23 cellular contexts compared by ENCODE assay signal in genomic region chr9:85237478-85237877, GRCh38.
"Had no signal": no experiment of that assay in that cellular context is flagged by ENCODE, and none has a peak within 500 bp of the region (broad histone marks: within the 10 kb centered on the region; RNA-seq: fewer than 3 reads in every experiment).

No MANE protein-coding gene starts in this region.

- H3K27ac ChIP-seq: left lung, lower lobe of right lung, pancreas, prostate gland, skin epidermis, spleen, tibial nerve, uterus had no signal

- DNase-seq: immature natural killer cell; kidney; left colon; left lung; lower lobe of right lung; mammary epithelial cell; mesenchymal stem cell; naive thymus-derived CD8-positive, alpha-beta T cell; nucleus accumbens; pancreas; posterior cingulate gyrus; retina; right cardiac atrium; spleen; stimulated activated CD4-positive, alpha-beta T cell treated with anti-CD3 and anti-CD28 coated beads, Interleukin-4, amount 100 ng/mL, for 24 hours; stimulated activated naive CD4-positive, alpha-beta T cell; substantia nigra; uterus had no signal

- H3K9me3 ChIP-seq: lower lobe of right lung, pancreas, prostate gland, uterus had no signal

- H3K27me3 ChIP-seq: tibial nerve, uterus had no signal

- H3K4me1 ChIP-seq: left lung, lower lobe of right lung, pancreas, prostate gland, spleen, tibial nerve, uterus had no signal

- ATAC-seq: left colon; left lung; lower lobe of right lung; naive thymus-derived CD8-positive, alpha-beta T cell; pancreas; right cardiac atrium; sciatic nerve; stimulated activated effector memory CD8-positive, alpha-beta T cell treated with anti-CD3 and anti-CD28 coated beads, Interleukin-12 subunit alpha, Interleukin-12 subunit beta, amount 100 ng/mL, for 72 hours had no signal

- H3K36me3 ChIP-seq: left lung, lower lobe of right lung, pancreas, prostate gland, spleen, tibial nerve, uterus had no signal

- H3K4me3 ChIP-seq: left lung, lower lobe of right lung, pancreas, prostate gland, skin epidermis, spleen, tibial nerve, uterus had no signal
